In the genomic region with DNA sequence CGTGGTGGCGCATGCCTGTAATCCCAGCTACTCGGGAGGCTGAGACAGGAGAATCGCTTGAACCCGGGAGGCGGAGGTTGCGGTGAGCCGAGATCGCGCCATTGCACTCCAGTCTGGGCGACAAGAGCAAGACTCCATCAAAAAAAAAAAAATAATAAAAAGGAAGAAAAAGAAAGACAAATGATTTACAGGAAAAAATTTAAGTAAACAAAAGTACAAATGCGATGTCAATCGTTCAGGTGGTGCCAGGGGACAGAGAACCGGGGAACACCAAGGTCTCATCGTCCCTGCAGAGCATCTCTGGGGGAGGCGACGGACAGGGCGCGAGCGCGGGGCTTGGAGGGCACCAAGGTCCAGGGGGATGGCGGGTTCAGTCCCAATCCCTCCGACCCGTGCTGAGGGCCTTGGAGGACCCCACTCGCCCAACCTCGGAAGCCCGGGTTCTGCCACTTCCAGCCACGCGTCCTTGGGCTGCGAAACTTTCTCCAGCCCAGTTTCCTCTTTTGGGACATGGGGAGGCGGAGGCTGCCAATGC, we compare ENCODE assay signal across 1 cellular context.
TF ChIP-seq lines count a peak whose summit lies in the region.

No MANE protein-coding gene starts in this region.

TF ChIP-seq in K562, 482 proteins besides CTCF, POLR2A, EP300 and RAD21 (continued from another document and continues in another):
- TF ChIP-seq, protein P1, sequence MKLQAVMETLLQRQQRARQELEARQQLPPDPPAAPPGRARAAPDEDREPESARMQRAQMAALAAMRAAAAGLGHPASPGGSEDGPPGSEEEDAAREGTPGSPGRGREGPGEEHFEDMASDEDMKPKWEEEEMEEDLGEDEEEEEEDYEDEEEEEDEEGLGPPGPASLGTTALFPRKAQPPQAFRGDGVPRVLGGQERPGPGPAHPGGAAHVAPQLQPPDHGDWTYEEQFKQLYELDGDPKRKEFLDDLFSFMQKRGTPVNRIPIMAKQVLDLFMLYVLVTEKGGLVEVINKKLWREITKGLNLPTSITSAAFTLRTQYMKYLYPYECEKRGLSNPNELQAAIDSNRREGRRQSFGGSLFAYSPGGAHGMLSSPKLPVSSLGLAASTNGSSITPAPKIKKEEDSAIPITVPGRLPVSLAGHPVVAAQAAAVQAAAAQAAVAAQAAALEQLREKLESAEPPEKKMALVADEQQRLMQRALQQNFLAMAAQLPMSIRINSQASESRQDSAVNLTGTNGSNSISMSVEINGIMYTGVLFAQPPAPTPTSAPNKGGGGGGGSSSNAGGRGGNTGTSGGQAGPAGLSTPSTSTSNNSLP (IDR thresholded peaks at IDR 0.05; ENCODE audit: borderline replicate concordance, low read depth, low read length), result no peak
- TF ChIP-seq NCOA2 (IDR thresholded peaks at IDR 0.05; ENCODE audit: partially characterized antibody in 2 of 2) (no peak), TCFL5 (CRISPR knock-in tag; conservative IDR thresholded peaks at IDR 0.05) (no peak), ELK3 (CRISPR knock-in tag; IDR thresholded peaks at IDR 0.05) (no peak), TAF1 (IDR thresholded peaks at IDR 0.05; ENCODE audit: control insufficient read depth, extremely low read depth, insufficient read depth, low read length, severe bottlenecking) (no peak), CHCHD3 (CRISPR knock-in tag; IDR thresholded peaks at IDR 0.05) (no peak), FOXK1 (CRISPR knock-in tag; IDR thresholded peaks at IDR 0.05; ENCODE audit: borderline replicate concordance) (no peak), GATAD2B (IDR thresholded peaks at IDR 0.05; ENCODE audit: borderline replicate concordance) (no peak), RBFOX2 (IDR thresholded peaks at IDR 0.05; ENCODE audit: low read depth, low read length) (no peak), ZBTB40 (IDR thresholded peaks at IDR 0.05) (peak; percentile 45; the same call in 1 of the 2 replicates), ZBTB40 (CRISPR knock-in tag; IDR thresholded peaks at IDR 0.05) (no peak), PTRF (tag; IDR thresholded peaks at IDR 0.05) (no peak), GTF2E2 (tag; IDR thresholded peaks at IDR 0.05) (no peak), ZNF239 (CRISPR knock-in tag; IDR thresholded peaks at IDR 0.05) (no peak), NFE2 (IDR thresholded peaks at IDR 0.05; ENCODE audit: low read depth) (no peak), BCOR (IDR thresholded peaks at IDR 0.05) (no peak; the same call in 1 of the 2 replicates), FOXJ3 (CRISPR knock-in tag; IDR thresholded peaks at IDR 0.05) (no peak), SIX5 (IDR thresholded peaks at IDR 0.05; ENCODE audit: borderline replicate concordance in 1 of 2, insufficient read depth in 1 of 2, low read depth in 1 of 2, low read length in 2 of 2) (no peak), SAFB2 (IDR thresholded peaks at IDR 0.05; ENCODE audit: borderline replicate concordance, low read depth, low read length, severe bottlenecking) (no peak), CCAR2 (IDR thresholded peaks at IDR 0.05; ENCODE audit: low read depth, low read length) (no peak), FIP1L1 (IDR thresholded peaks at IDR 0.05; ENCODE audit: low read depth, low read length, poor library complexity, severe bottlenecking) (no peak), FOXA1 (IDR thresholded peaks at IDR 0.05; ENCODE audit: borderline replicate concordance) (no peak), ZBTB11 (CRISPR knock-in tag; IDR thresholded peaks at IDR 0.05) (peak in 1 of 3 experiments; percentile 56; a peak in 1 of 6 replicates), VEZF1 (CRISPR knock-in tag; IDR thresholded peaks at IDR 0.05) (0 out of 2 replicates have a peak, but pooled peaks have one; percentile 13), ZNF232 (CRISPR knock-in tag; IDR thresholded peaks at IDR 0.05) (no peak), GATAD2A (IDR thresholded peaks at IDR 0.05) (no peak), TAL1 (IDR thresholded peaks at IDR 0.05) (no peak), JUNB (CRISPR knock-in tag; conservative IDR thresholded peaks at IDR 0.05) (no peak), LCOR (CRISPR knock-in tag; IDR thresholded peaks at IDR 0.05) (no peak), ZNF23 (CRISPR knock-in tag; IDR thresholded peaks at IDR 0.05) (no peak), MECOM (CRISPR knock-in tag; IDR thresholded peaks at IDR 0.05) (no peak), SOX6 (IDR thresholded peaks at IDR 0.05) (no peak), ZBTB7A (IDR thresholded peaks at IDR 0.05; ENCODE audit: borderline replicate concordance, control insufficient read depth, low read depth, low read length) (peak; percentile 9; the same call in 1 of the 2 replicates), MNT (conservative IDR thresholded peaks at IDR 0.05) (no peak), ZFPM2 (CRISPR knock-in tag; IDR thresholded peaks at IDR 0.05) (no peak)
- TF ChIP-seq, protein P2, sequence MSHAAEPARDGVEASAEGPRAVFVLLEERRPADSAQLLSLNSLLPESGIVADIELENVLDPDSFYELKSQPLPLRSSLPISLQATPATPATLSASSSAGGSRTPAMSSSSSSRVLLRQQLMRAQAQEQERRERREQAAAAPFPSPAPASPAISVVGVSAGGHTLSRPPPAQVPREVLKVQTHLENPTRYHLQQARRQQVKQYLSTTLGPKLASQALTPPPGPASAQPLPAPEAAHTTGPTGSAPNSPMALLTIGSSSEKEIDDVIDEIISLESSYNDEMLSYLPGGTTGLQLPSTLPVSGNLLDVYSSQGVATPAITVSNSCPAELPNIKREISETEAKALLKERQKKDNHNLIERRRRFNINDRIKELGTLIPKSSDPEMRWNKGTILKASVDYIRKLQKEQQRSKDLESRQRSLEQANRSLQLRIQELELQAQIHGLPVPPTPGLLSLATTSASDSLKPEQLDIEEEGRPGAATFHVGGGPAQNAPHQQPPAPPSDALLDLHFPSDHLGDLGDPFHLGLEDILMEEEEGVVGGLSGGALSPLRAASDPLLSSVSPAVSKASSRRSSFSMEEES (CRISPR knock-in tag; IDR thresholded peaks at IDR 0.05), result no peak
- TF ChIP-seq, protein P3, sequence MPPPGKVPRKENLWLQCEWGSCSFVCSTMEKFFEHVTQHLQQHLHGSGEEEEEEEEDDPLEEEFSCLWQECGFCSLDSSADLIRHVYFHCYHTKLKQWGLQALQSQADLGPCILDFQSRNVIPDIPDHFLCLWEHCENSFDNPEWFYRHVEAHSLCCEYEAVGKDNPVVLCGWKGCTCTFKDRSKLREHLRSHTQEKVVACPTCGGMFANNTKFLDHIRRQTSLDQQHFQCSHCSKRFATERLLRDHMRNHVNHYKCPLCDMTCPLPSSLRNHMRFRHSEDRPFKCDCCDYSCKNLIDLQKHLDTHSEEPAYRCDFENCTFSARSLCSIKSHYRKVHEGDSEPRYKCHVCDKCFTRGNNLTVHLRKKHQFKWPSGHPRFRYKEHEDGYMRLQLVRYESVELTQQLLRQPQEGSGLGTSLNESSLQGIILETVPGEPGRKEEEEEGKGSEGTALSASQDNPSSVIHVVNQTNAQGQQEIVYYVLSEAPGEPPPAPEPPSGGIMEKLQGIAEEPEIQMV (tag; conservative IDR thresholded peaks at IDR 0.05; ENCODE audit: low read depth), result no peak
